12 cellular contexts compared by ENCODE assay signal in the genomic region with DNA sequence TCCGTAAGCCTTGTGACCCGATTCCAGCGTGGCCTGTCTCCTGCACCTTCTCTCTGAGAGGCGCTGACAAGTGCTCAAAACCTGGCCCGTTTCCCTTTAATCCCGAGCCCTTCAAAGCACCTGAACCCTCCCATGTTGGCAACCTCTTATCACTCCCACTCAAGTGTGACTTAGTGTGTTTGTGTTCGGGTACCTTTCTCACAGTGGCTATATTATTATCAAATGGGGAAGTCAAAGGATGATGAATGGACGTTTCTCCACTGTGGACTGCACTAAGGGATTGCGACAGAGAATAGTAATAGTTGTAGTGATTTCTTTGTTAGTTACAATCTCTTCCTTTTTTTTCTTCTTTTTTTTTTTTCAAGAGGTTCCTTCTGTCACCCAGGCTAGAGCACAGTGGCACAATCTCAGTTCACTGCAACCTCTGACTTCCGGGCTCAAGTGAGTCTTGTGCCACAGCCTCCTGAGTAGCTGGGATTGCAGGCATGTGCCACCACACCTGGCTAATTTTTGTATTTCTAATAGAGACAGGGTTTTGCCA.
DNase-seq lines count a peak whose midpoint lies in the region; ATAC-seq and TF ChIP-seq lines count a peak whose summit lies in the region.
"Had no signal": no experiment of that assay in that cellular context is flagged by ENCODE, and none has a peak within 500 bp of the region (broad histone marks: within the 10 kb centered on the region; RNA-seq: fewer than 3 reads in every experiment).

No MANE protein-coding gene starts in this region.

- H3K4me1 Mint-ChIP-seq in activated T-helper 2 cell treated with anti-CD3 and anti-CD28 coated beads, Interferon-gamma antibody, Interleukin-2, Interleukin-4, amounts not matched to agents 10 μg/mL and 5 μg/mL and 100 μg/mL, durations not matched to agents 14 hours and 24 hours and 36 hours (ENCODE audit: low read depth), result peaks cover 56% of the 10 kb centered on the region
- H3K4me1 Mint-ChIP-seq: neural crest cell had no signal

- H3K9me3 Mint-ChIP-seq in activated T-helper 2 cell treated with anti-CD3 and anti-CD28 coated beads, Interferon-gamma antibody, Interleukin-2, Interleukin-4, amounts not matched to agents 10 μg/mL and 5 μg/mL and 100 μg/mL, durations not matched to agents 14 hours and 24 hours and 36 hours, result no peaks in the 10 kb centered on the region
- H3K9me3 Mint-ChIP-seq: CD8-positive, alpha-beta T cell; neural crest cell had no signal

- no peak for ATAC-seq in GM18907 (IDR thresholded peaks at IDR 0.05; ENCODE audit: unreplicated experiment)
- ATAC-seq: CD8-positive, alpha-beta T cell had no signal

- intact Hi-C loops in activated T-helper 2 cell treated with anti-CD3 and anti-CD28 coated beads, Interferon-gamma antibody, Interleukin-2, Interleukin-4, amounts not matched to agents 10 μg/mL and 5 μg/mL and 100 μg/mL, durations not matched to agents 14 hours and 24 hours and 36 hours (cut with micrococcal nuclease), result no loop called here

- peak overlapping the region in 1 of 2 experiments; percentile 43 for H3K4me3 ChIP-seq in neutrophil (ENCODE audit: low read depth in 1 of 2, low read length in 1 of 2)
- H3K4me3 ChIP-seq: coronary artery had no signal

- H3K36me3 Mint-ChIP-seq in activated T-helper 2 cell treated with anti-CD3 and anti-CD28 coated beads, Interferon-gamma antibody, Interleukin-2, Interleukin-4, amounts not matched to agents 10 μg/mL and 5 μg/mL and 100 μg/mL, durations not matched to agents 14 hours and 24 hours and 36 hours (ENCODE audit: low read depth), result no peaks in the 10 kb centered on the region
- H3K36me3 Mint-ChIP-seq: CD8-positive, alpha-beta T cell had no signal

- peak overlapping the region; percentile 95 for H3K27ac ChIP-seq in neutrophil
- H3K27ac ChIP-seq: coronary artery had no signal

- no peaks in the 10 kb centered on the region for H3K27me3 Mint-ChIP-seq in activated T-helper 2 cell treated with anti-CD3 and anti-CD28 coated beads, Interferon-gamma antibody, Interleukin-2, Interleukin-4, amounts not matched to agents 10 μg/mL and 5 μg/mL and 100 μg/mL, durations not matched to agents 14 hours and 24 hours and 36 hours (ENCODE audit: low read depth)

- CTCF ChIA-PET in GM10248 (lab: Yijun Ruan, JAX), result interaction anchor here (1.0 to 1.7 kb wide), 2 partner anchors 19 to 315 kb away, joined by 4 to 5 read pairs; no protein-coding TSS in a partner anchor

- H3K9me3 ChIP-seq in neutrophil, result no peaks in the 10 kb centered on the region

- POLR2A ChIA-PET in GM10248 (lab: Yijun Ruan, JAX), result no interaction called here

- in situ Hi-C loops in KBM-7 (cut with MboI; ENCODE audit: low pct_unique_long_range_greater_than_20kb, low sequenced_read_pairs), result no loop called here

- H3K36me3 ChIP-seq in neutrophil, result no peaks in the 10 kb centered on the region

- H3K4me3 Mint-ChIP-seq in activated T-helper 2 cell treated with anti-CD3 and anti-CD28 coated beads, Interferon-gamma antibody, Interleukin-2, Interleukin-4, amounts not matched to agents 10 μg/mL and 5 μg/mL and 100 μg/mL, durations not matched to agents 14 hours and 24 hours and 36 hours (ENCODE audit: low read depth), result no peak overlapping the region
- H3K4me3 Mint-ChIP-seq: CD8-positive, alpha-beta T cell; neural crest cell had no signal

- peak overlapping the region; percentile 18 for H3K27ac Mint-ChIP-seq in activated T-helper 2 cell treated with anti-CD3 and anti-CD28 coated beads, Interferon-gamma antibody, Interleukin-2, Interleukin-4, amounts not matched to agents 10 μg/mL and 5 μg/mL and 100 μg/mL, durations not matched to agents 14 hours and 24 hours and 36 hours
- H3K27ac Mint-ChIP-seq: CD8-positive, alpha-beta T cell had no signal

- H3K27me3 ChIP-seq in neutrophil, result peaks cover 6% of the 10 kb centered on the region

- TF ChIP-seq CTCF in neutrophil (IDR thresholded peaks at IDR 0.05) (no peak), GM10248 (IDR thresholded peaks at IDR 0.05; ENCODE audit: control extremely low read depth, extremely low read depth, low read depth, missing control alignments) (no peak)

- H3K4me1 ChIP-seq in neutrophil (ENCODE audit: control insufficient read depth in 1 of 2, insufficient read depth in 1 of 2, low read depth in 1 of 2, low read length in 1 of 2), result peaks cover 41 to 66% of the 10 kb centered on the region in 2 experiments

- DNase-seq in KBM-7, result peak; percentile 1
- peak; percentile 13 for DNase-seq in NCI-H226
- no peak for DNase-seq in activated T-helper 2 cell treated with anti-CD3 and anti-CD28 coated beads, Interferon-gamma antibody, Interleukin-2, Interleukin-4, amounts not matched to agents 10 μg/mL and 5 μg/mL and 100 μg/mL, durations not matched to agents 14 hours and 24 hours and 36 hours (ENCODE audit: low spot score)
- DNase-seq in GM10248 (ENCODE audit: extremely low spot score), result no peak
- no peak for DNase-seq in GM03348 (ENCODE audit: low spot score)
- DNase-seq: amniotic stem cell; CD8-positive, alpha-beta T cell; mammary epithelial cell had no signal

Comparison
In these comparisons a context has a peak if more than half of its experiments do, and no peak if none do; other contexts are left out.
1. DNase-seq: peak in KBM-7 (single experiment) and NCI-H226 (single experiment); none in activated T-helper 2 cell treated with anti-CD3 and anti-CD28 coated beads, Interferon-gamma antibody, Interleukin-2, Interleukin-4, amounts not matched to agents 10 μg/mL and 5 μg/mL and 100 μg/mL, durations not matched to agents 14 hours and 24 hours and 36 hours (single experiment), GM10248 (single experiment) and GM03348 (single experiment).